ENCODE assay signal across 8 cellular contexts in the genomic region with DNA sequence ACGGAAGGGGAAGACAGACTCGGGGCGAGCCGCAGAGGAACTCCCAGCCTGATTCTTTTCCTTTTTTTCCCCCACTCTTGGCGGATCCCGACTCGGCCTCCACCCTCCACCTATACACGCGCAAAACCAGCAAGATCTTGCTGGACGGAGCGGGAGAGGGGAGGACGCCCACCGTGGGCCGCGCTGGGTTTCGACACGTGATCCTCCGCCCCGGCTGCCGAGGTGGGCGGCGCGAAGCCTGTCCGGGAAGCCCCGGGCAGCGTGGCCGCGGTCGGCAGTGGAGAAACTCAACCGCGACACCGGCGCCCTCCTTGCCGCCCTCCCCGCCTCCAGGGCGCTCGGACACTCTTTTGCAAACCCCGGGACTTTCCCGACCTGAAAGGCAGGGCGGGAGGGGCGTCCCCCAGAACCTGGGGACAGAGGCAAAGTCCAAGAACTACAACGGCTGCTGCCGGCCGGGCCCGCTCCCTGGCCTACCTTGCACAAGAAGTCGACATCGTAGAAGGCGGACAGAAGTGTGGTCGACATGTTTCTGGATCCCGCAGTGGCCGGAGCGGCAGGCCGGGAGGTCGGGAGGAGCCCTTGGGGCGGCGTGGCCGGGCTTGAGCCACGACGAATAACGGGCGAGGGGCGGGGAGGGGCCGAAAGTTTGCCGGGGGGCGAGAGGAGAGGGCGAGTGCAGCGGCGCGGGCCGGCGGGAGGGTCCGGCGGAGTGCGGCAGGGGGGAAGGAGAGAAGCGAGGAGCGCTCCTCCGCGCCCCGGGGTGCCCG. TPM values are rescaled to one million over a fixed set of nuclear protein-coding genes. Genes with fewer than 3 reads are reported as not detected.
A peak's percentile ranks its signal among the peaks of the same experiment; 100 is the strongest.
DNase-seq lines count a peak whose midpoint lies in the region; ATAC-seq and TF ChIP-seq lines count a peak whose summit lies in the region.

No MANE protein-coding gene starts in this region.

- H3K4me3 ChIP-seq in epithelial cell of esophagus (ENCODE audit: low read length), result peak overlapping the region; percentile 93

- DNase-seq in NCI-H526 (lab: John Stamatoyannopoulos, UW) (peak; percentile 65 to 75), NCI-H526 treated with DMSO at 0.1 percent for 48 hours (lab: John Stamatoyannopoulos, UW) (no peak), NCI-H226 (peak; percentile 72), epithelial cell of esophagus (ENCODE audit: low read depth) (peak; percentile 36), mucosa of gallbladder (ENCODE audit: low spot score) (peak; percentile 70)
- DNase-seq in activated CD8-positive, alpha-beta memory T cell treated with anti-CD3 and anti-CD28 coated beads, Interleukin-2, amount 50 U/mL, for 24 hours (ENCODE audit: extremely low read depth), result peak; percentile 40
- peak; percentile 41 for DNase-seq in stimulated activated CD8-positive, alpha-beta memory T cell treated with anti-CD3 and anti-CD28 coated beads, Interleukin-7, amount 100 ng/mL, for 1 hour (ENCODE audit: low read depth in 2 of 2)

- ATAC-seq in HG02759 (IDR thresholded peaks at IDR 0.05; ENCODE audit: unreplicated experiment), result peak; percentile 33

- no peak for TF ChIP-seq CTCF in epithelial cell of esophagus (IDR thresholded peaks at IDR 0.05; ENCODE audit: insufficient read depth, low read depth, low read length, missing control alignments)

RNA-seq across cellular contexts. Expression of a gene that starts 0.4 kb away (rescaled TPM):
- total RNA-seq in mucosa of gallbladder, result 209 TPM
